ENCODE assay signal across 10 cellular contexts in genomic region chr17:5019475-5019956, GRCh38. TPM values are rescaled to one million over a fixed set of nuclear protein-coding genes. Genes with fewer than 3 reads are reported as not detected.
DNase-seq lines count a peak whose midpoint lies in the region; ATAC-seq, FAIRE-seq and TF ChIP-seq lines count a peak whose summit lies in the region.
"Had no signal": no experiment of that assay in that cellular context is flagged by ENCODE, and none has a peak within 500 bp of the region (broad histone marks: within the 10 kb centered on the region; RNA-seq: fewer than 3 reads in every experiment).

No MANE protein-coding gene starts in this region.

- no peak overlapping the region for H3K4me3 ChIP-seq in aorta (ENCODE audit: low read length in 2 of 2)
- H3K4me3 ChIP-seq: adrenal gland, left ventricle myocardium inferior had no signal

- no peaks in the 10 kb centered on the region for H3K27me3 Mint-ChIP-seq in activated B cell treated with CpG ODN at 0.5 μM for 24 hours

- H3K36me3 ChIP-seq in aorta (ENCODE audit: control insufficient read depth in 1 of 2, insufficient read depth in 2 of 2, low read length in 1 of 2): peaks cover 7 to 10% of the 10 kb centered on the region in 2 donors

- H3K27ac Mint-ChIP-seq in activated B cell treated with CpG ODN at 0.5 μM for 24 hours: peak overlapping the region; percentile 32

- no peaks in the 10 kb centered on the region for H3K4me1 ChIP-seq in aorta (ENCODE audit: control insufficient read depth in 1 of 2, insufficient read depth in 2 of 2, low read length in 2 of 2)
- H3K4me1 ChIP-seq: adrenal gland had no signal

- H3K36me3 Mint-ChIP-seq in activated B cell treated with CpG ODN at 0.5 μM for 24 hours (ENCODE audit: low read depth): peaks cover 53% of the 10 kb centered on the region

- TF ChIP-seq CTCF in activated B cell treated with CpG ODN at 0.5 μM for 24 hours (IDR thresholded peaks at IDR 0.05): no peak

- intact Hi-C loops in activated B cell treated with CpG ODN at 0.5 μM for 24 hours (cut with micrococcal nuclease): loop anchor here (1.0 kb wide), 3 partner anchors 12 to 110 kb away; partner anchors contain the start of gene CAMTA2
- intact Hi-C loops in aorta (cut with DNase I): no loop called here

- DNase-seq in AG08396 (ENCODE audit: low spot score): peak; percentile 63
- peak; percentile 46 for DNase-seq in GM19239 (ENCODE audit: insufficient read length, low spot score)
- DNase-seq in activated B cell treated with CpG ODN at 0.5 μM for 24 hours: peak; percentile 31
- peak; percentile 69 for DNase-seq in germinal center (ENCODE audit: low spot score)
- no peak for DNase-seq in cerebellar cortex (ENCODE audit: low spot score)
- no peak for DNase-seq in NCI-H2107 treated with DMSO at 0.1 percent for 48 hours (lab: John Stamatoyannopoulos, UW; ENCODE audit: unreplicated experiment)
- no peak for DNase-seq in aorta
- DNase-seq: left ventricle myocardium inferior had no signal

- 25 to 36% methylated on average over 1 of the region's 1 CpG for WGBS in aorta, 2 donors

- peak; percentile 49 for ATAC-seq in activated B cell treated with CpG ODN at 0.5 μM for 24 hours (ENCODE audit: low read depth)
- no peak for ATAC-seq in HG02678 (IDR thresholded peaks at IDR 0.05; ENCODE audit: unreplicated experiment)
- no peak for ATAC-seq in aorta (ENCODE audit: low FRiP score)

- no peaks in the 10 kb centered on the region for H3K9me3 Mint-ChIP-seq in activated B cell treated with CpG ODN at 0.5 μM for 24 hours

- POLR2A ChIA-PET in activated B cell treated with CpG ODN at 0.5 μM for 24 hours (lab: Charles Lee): interaction anchor here (0.5 to 1.3 kb wide), 9 partner anchors 21 to 110 kb away, joined by 3 to 9 read pairs (median 5); partner anchors contain the start of genes INCA1, KIF1C, RNF167 and SLC25A11

- H3K4me1 Mint-ChIP-seq in activated B cell treated with CpG ODN at 0.5 μM for 24 hours: peaks cover 28% of the 10 kb centered on the region

- H3K27me3 ChIP-seq in aorta (ENCODE audit: control insufficient read depth in 1 of 2, insufficient read depth in 2 of 2, low read length in 1 of 2): no peaks in the 10 kb centered on the region
- H3K27me3 ChIP-seq: adrenal gland had no signal

- no peaks in the 10 kb centered on the region for H3K9me3 ChIP-seq in aorta (ENCODE audit: control insufficient read depth, low read length)
- H3K9me3 ChIP-seq: adrenal gland, left ventricle myocardium inferior had no signal

- H3K4me3 Mint-ChIP-seq in activated B cell treated with CpG ODN at 0.5 μM for 24 hours: no peak overlapping the region

- CTCF ChIA-PET in activated B cell treated with CpG ODN at 0.5 μM for 24 hours (lab: Charles Lee): interaction anchor here (0.6 to 2.4 kb wide), 5 partner anchors 11 to 110 kb away, joined by 3 to 18 read pairs (median 3); no protein-coding TSS in a partner anchor

- no peak for FAIRE-seq in GM19239 (lab: Jason Lieb, UNC)

- no peak overlapping the region for H3K27ac ChIP-seq in aorta (ENCODE audit: low read depth in 1 of 2, low read length in 2 of 2)
- H3K27ac ChIP-seq: adrenal gland, left ventricle myocardium inferior had no signal

RNA-seq across cellular contexts. Expression of gene SLC52A1, which starts 15.7 kb away (rescaled TPM):
- 0.09 TPM in 1 of 2 replicates, not detected in the other for total RNA-seq in activated B cell treated with CpG ODN at 0.5 μM for 24 hours
- not detected for total RNA-seq in aorta
- polyA plus RNA-seq in aorta: under 1 TPM in 1 of 2 donors, not detected in 1; 0.88 TPM
- total RNA-seq: left ventricle myocardium inferior had no signal

RNA-seq across cellular contexts. Expression of gene KIF1C, which starts 21.8 kb away (rescaled TPM):
- total RNA-seq in activated B cell treated with CpG ODN at 0.5 μM for 24 hours (62.6 and 63.8 TPM in 2 replicates), aorta (100 to 1,000 TPM; 187 to 235 TPM)
- 100 to 1,000 TPM in 1 of 2 donors, 10 to 100 TPM in 1; 89.0 to 371 TPM for polyA plus RNA-seq in aorta

RNA-seq across cellular contexts. Expression of gene INCA1, which starts 22.2 kb away (rescaled TPM):
- total RNA-seq in activated B cell treated with CpG ODN at 0.5 μM for 24 hours (0.17 and 0.44 TPM in 2 replicates), aorta (1 to 10 TPM; 1.2 to 1.9 TPM)
- polyA plus RNA-seq in aorta: 1 to 10 TPM; 1.3 to 4.9 TPM

RNA-seq across cellular contexts. Expression of gene CAMTA2, which starts 32.0 kb away (rescaled TPM):
- total RNA-seq in activated B cell treated with CpG ODN at 0.5 μM for 24 hours: 45.9 and 57.9 TPM in 2 replicates
- total RNA-seq in aorta: 10 to 100 TPM; 62.2 to 68.1 TPM
- polyA plus RNA-seq in aorta: 10 to 100 TPM; 21.7 to 67.5 TPM

RNA-seq across cellular contexts. Expression of gene SPAG7, which starts 51.9 kb away (rescaled TPM):
- total RNA-seq in activated B cell treated with CpG ODN at 0.5 μM for 24 hours (63.8 and 64.2 TPM in 2 replicates), aorta (10 to 100 TPM; 38.8 to 48.3 TPM)
- 100 to 1,000 TPM in 1 of 2 donors, 10 to 100 TPM in 1; 43.5 to 109 TPM for polyA plus RNA-seq in aorta

Comparison
In these comparisons a context has a peak if more than half of its experiments do, and no peak if none do; other contexts are left out.
1. DNase-seq: peak in AG08396 (single experiment), GM19239 (single experiment), activated B cell treated with CpG ODN at 0.5 μM for 24 hours (single experiment) and germinal center (single experiment); none in cerebellar cortex (single experiment), NCI-H2107 treated with DMSO at 0.1 percent for 48 hours (single experiment) and aorta (0 of 2).